In genomic region chr16:58692450-58692849, GRCh38 we compare ENCODE assay signal across 10 cellular contexts.
"Had no signal": no experiment of that assay in that cellular context is flagged by ENCODE, and none has a peak within 500 bp of the region (broad histone marks: within the 10 kb centered on the region; RNA-seq: fewer than 3 reads in every experiment).

No MANE protein-coding gene starts in this region.

- H3K4me2 ChIP-seq: GM23338 had no signal

- H3K9ac ChIP-seq: GM23248 had no signal

- DNase-seq: GM23248, GOT3, H7, H9, HCEC 1CT, HFFc6 had no signal

- FAIRE-seq: H1, H54 had no signal

- H3K27ac ChIP-seq: GM23248 had no signal

- H3K4me1 ChIP-seq: HAP-1 had no signal

- H3K4me3 ChIP-seq: GM23248, GM23338, HAP-1 had no signal

- H3K9me3 ChIP-seq: HAP-1 had no signal

- H2AFZ ChIP-seq: GM23248, GM23338 had no signal

- H3K36me3 ChIP-seq: HAP-1 had no signal

- ATAC-seq: GM23338 had no signal
